ENCODE assay signal across 35 cellular contexts in genomic region chr9:129678844-129679243, GRCh38. TPM values are rescaled to one million over a fixed set of nuclear protein-coding genes. Genes with fewer than 3 reads are reported as not detected.
"Had no signal": no experiment of that assay in that cellular context is flagged by ENCODE, and none has a peak within 500 bp of the region (broad histone marks: within the 10 kb centered on the region; RNA-seq: fewer than 3 reads in every experiment).

No MANE protein-coding gene starts in this region.

- H3K9me3 Mint-ChIP-seq: natural killer cell; neural crest cell; stimulated activated effector memory CD8-positive, alpha-beta T cell treated with anti-CD3 and anti-CD28 coated beads, Interleukin-12 subunit alpha, Interleukin-12 subunit beta, amount 100 ng/mL, for 72 hours had no signal

- H3K9me3 ChIP-seq: gastrocnemius medialis, heart left ventricle, left lung, prostate gland, sigmoid colon, stomach, thyroid gland had no signal

- H3K27me3 ChIP-seq: thyroid gland had no signal

- H3K36me3 ChIP-seq: gastrocnemius medialis, heart left ventricle, left lung, prostate gland, sigmoid colon, stomach, thyroid gland had no signal

- H3K27ac Mint-ChIP-seq: natural killer cell; stimulated activated effector memory CD8-positive, alpha-beta T cell treated with anti-CD3 and anti-CD28 coated beads, Interleukin-12 subunit alpha, Interleukin-12 subunit beta, amount 100 ng/mL, for 72 hours had no signal

- H3K4me1 Mint-ChIP-seq: natural killer cell; stimulated activated effector memory CD8-positive, alpha-beta T cell treated with anti-CD3 and anti-CD28 coated beads, Interleukin-12 subunit alpha, Interleukin-12 subunit beta, amount 100 ng/mL, for 72 hours had no signal

- H3K36me3 Mint-ChIP-seq: natural killer cell; stimulated activated effector memory CD8-positive, alpha-beta T cell treated with anti-CD3 and anti-CD28 coated beads, Interleukin-12 subunit alpha, Interleukin-12 subunit beta, amount 100 ng/mL, for 72 hours had no signal

- DNase-seq: central memory CD4-positive, alpha-beta T cell; dorsolateral prefrontal cortex; effector CD4-positive, alpha-beta T cell; foreskin fibroblast; gastrocnemius medialis; heart left ventricle; left cardiac atrium; left lung; mesendoderm; midbrain; natural killer cell; sigmoid colon; stimulated activated CD4-positive, alpha-beta T cell treated with anti-CD3 and anti-CD28 coated beads, Interleukin-2, amount 100 ng/mL, for 24 hours; stimulated activated CD4-positive, alpha-beta T cell treated with anti-CD3 and anti-CD28 coated beads, Interleukin-4, amount 100 ng/mL, for 24 hours; stimulated activated naive CD4-positive, alpha-beta T cell treated with Interleukin-2 at 50 U/mL for 16 hours; stomach; thyroid gland; trophoblast cell had no signal

- H3K27ac ChIP-seq: dorsolateral prefrontal cortex, epithelial cell of prostate, gastrocnemius medialis, heart left ventricle, left lung, prostate gland, sigmoid colon, stomach, thyroid gland had no signal

- H3K4me1 ChIP-seq: gastrocnemius medialis, heart left ventricle, left lung, prostate gland, thyroid gland had no signal

- H3K4me3 ChIP-seq: dorsolateral prefrontal cortex, gastrocnemius medialis, heart left ventricle, left lung, prostate gland, sigmoid colon, stomach, thyroid gland had no signal

- H3K4me3 Mint-ChIP-seq: natural killer cell; neural crest cell; stimulated activated effector memory CD8-positive, alpha-beta T cell treated with anti-CD3 and anti-CD28 coated beads, Interleukin-12 subunit alpha, Interleukin-12 subunit beta, amount 100 ng/mL, for 72 hours had no signal

RNA-seq across cellular contexts. Expression of gene PRRX2, which starts 13.4 kb away (rescaled TPM):
- total RNA-seq: cerebellum, glomerular endothelial cell, kidney epithelial cell, myocyte, natural killer cell had no signal

RNA-seq across cellular contexts. Expression of gene C9orf50, which starts 57.9 kb away (rescaled TPM):
- total RNA-seq: cerebellum, esophagus mucosa, gastrocnemius medialis, glomerular endothelial cell, heart left ventricle, kidney epithelial cell, left cardiac atrium, left lung, lower leg skin, lung microvascular endothelial cell, myocyte, natural killer cell, osteocyte, prostate gland, skeletal muscle tissue, stomach, subcutaneous adipose tissue, temporal lobe, thyroid gland, ureter had no signal
- polyA plus RNA-seq: heart left ventricle, right cardiac atrium had no signal
